Comparison of ENCODE assay signal across 21 cellular contexts in genomic region chr14:101537286-101537685, GRCh38. TPM values are rescaled to one million over a fixed set of nuclear protein-coding genes. Genes with fewer than 3 reads are reported as not detected.
A peak's percentile ranks its signal among the peaks of the same experiment; 100 is the strongest.
DNase-seq lines count a peak whose midpoint lies in the region; ATAC-seq, FAIRE-seq and TF ChIP-seq lines count a peak whose summit lies in the region.
"Had no signal": no experiment of that assay in that cellular context is flagged by ENCODE, and none has a peak within 500 bp of the region (broad histone marks: within the 10 kb centered on the region; RNA-seq: fewer than 3 reads in every experiment).

No MANE protein-coding gene starts in this region.

- no peak for TF ChIP-seq POLR2A in K562 (conservative IDR thresholded peaks at IDR 0.05)

- no peak for FAIRE-seq in K562 (lab: Jason Lieb, UNC)
- FAIRE-seq: G401.6, GM12892, GM19239, H1 had no signal

- CTCF ChIA-PET in K562 (lab: Yijun Ruan, JAX; ENCODE audit: low intra/inter-chr PET ratio), result no interaction called here

- intact Hi-C loops in natural killer cell (cut with micrococcal nuclease) (no loop called here), K562 (cut with micrococcal nuclease) (no loop called here)

- H3K79me2 ChIP-seq in K562 (ENCODE audit: control insufficient read depth, insufficient read depth, low read length) (no peaks in the 10 kb centered on the region), neural progenitor cell (ENCODE audit: low read depth) (no peaks in the 10 kb centered on the region)

- H3K4me1 ChIP-seq in K562 (replicated peaks in 1 of 2; ENCODE audit: control insufficient read depth in 2 of 2, insufficient read depth in 2 of 2, low read length in 2 of 2) (peaks cover 0 to 3% of the 10 kb centered on the region in 2 experiments; a peak in 2 of 5 replicates), neural progenitor cell (peaks cover 9% of the 10 kb centered on the region)

- no peak overlapping the region for H3K27ac ChIP-seq in K562 (ENCODE audit: extremely low read depth, low read depth, low read length)
- H3K27ac ChIP-seq in neural progenitor cell, result no peak overlapping the region

- BruUV-seq in K562 (replicated peaks; lab: Mats Ljungman, UMichigan), result no TSS peak

- in situ Hi-C loops in K562 (cut with MboI), result no loop called here

- POLR2A ChIA-PET in K562 (lab: Yijun Ruan, JAX), result interaction anchor here (0.6 to 0.8 kb wide), 2 partner anchors 45 to 98 kb away, joined by 3 to 5 read pairs; no protein-coding TSS in a partner anchor

- peak overlapping the region; percentile 31 to 41 for H3K27ac Mint-ChIP-seq in natural killer cell treated with Interleukin-12 subunit alpha and Interleukin-12 subunit beta and Interleukin-15 and Interleukin-18, amount 100 ng/mL, for 72 hours
- peak overlapping the region in 1 of 2 donors; percentile 54 for H3K27ac Mint-ChIP-seq in natural killer cell
- H3K27ac Mint-ChIP-seq in neural progenitor cell, result peak overlapping the region; percentile 17
- H3K27ac Mint-ChIP-seq: CD4-positive, alpha-beta T cell; HFFc6 had no signal

- WGBS in K562 (ENCODE audit: insufficient coverage, low coverage, missing lambda C conversion rate), result 13% methylated on average over 5 of the region's 7 CpGs

- TF ChIP-seq EP300 in K562 (IDR thresholded peaks at IDR 0.05; ENCODE audit: low read length), result no peak

- no peaks in the 10 kb centered on the region for H3F3A ChIP-seq in neural progenitor cell (ENCODE audit: low read depth)

- H3K27me3 Mint-ChIP-seq in natural killer cell treated with Interleukin-12 subunit alpha and Interleukin-12 subunit beta and Interleukin-15 and Interleukin-18, amount 100 ng/mL, for 72 hours, result peaks cover 10 to 17% of the 10 kb centered on the region in 2 donors
- peaks cover 27 to 29% of the 10 kb centered on the region in 2 donors for H3K27me3 Mint-ChIP-seq in natural killer cell (ENCODE audit: low read depth in 2 of 2)
- peaks cover 5% of the 10 kb centered on the region for H3K27me3 Mint-ChIP-seq in neural progenitor cell (ENCODE audit: insufficient read depth, low read depth)

- no peak for TF ChIP-seq RAD21 in K562 (CRISPR knock-in tag; conservative IDR thresholded peaks at IDR 0.05 in 1 of 2, IDR thresholded peaks at IDR 0.05 in 1 of 2)

- no peak overlapping the region for H3K9ac ChIP-seq in K562 (ENCODE audit: insufficient read depth in 1 of 2, low read depth in 2 of 2, low read length in 2 of 2)
- no peak overlapping the region for H3K9ac ChIP-seq in neural progenitor cell

- no peak overlapping the region for H3K4me2 ChIP-seq in K562 (ENCODE audit: insufficient read depth, low read length)
- no peak overlapping the region for H3K4me2 ChIP-seq in neural progenitor cell

- H3K27me3 ChIP-seq in K562 (ENCODE audit: control insufficient read depth in 2 of 2, insufficient read depth in 2 of 2, low read length in 2 of 2), result peaks cover 2 to 29% of the 10 kb centered on the region in 2 experiments; a peak in 2 of 5 replicates
- H3K27me3 ChIP-seq in neural progenitor cell, result no peaks in the 10 kb centered on the region

- H3K36me3 ChIP-seq in K562 (ENCODE audit: control insufficient read depth, insufficient read depth, low read length) (no peaks in the 10 kb centered on the region), neural progenitor cell (no peaks in the 10 kb centered on the region)

- no peaks in the 10 kb centered on the region for H3K9me3 ChIP-seq in K562 (replicated peaks; ENCODE audit: control insufficient read depth, insufficient read depth, low read depth, low read length)
- H3K9me3 ChIP-seq in neural progenitor cell (ENCODE audit: low read depth), result no peaks in the 10 kb centered on the region

- H3K4me3 ChIP-seq in K562 (no peak overlapping the region), neural progenitor cell (no peak overlapping the region)

- no peaks in the 10 kb centered on the region for H3K9me3 Mint-ChIP-seq in natural killer cell treated with Interleukin-12 subunit alpha and Interleukin-12 subunit beta and Interleukin-15 and Interleukin-18, amount 100 ng/mL, for 72 hours
- H3K9me3 Mint-ChIP-seq in natural killer cell (no peaks in the 10 kb centered on the region), neural progenitor cell (no peaks in the 10 kb centered on the region)
- H3K9me3 Mint-ChIP-seq: CD4-positive, alpha-beta T cell had no signal

- ATAC-seq in natural killer cell treated with Interleukin-12 subunit alpha and Interleukin-12 subunit beta and Interleukin-15 and Interleukin-18, amount 100 ng/mL, for 72 hours, result no peak
- ATAC-seq in natural killer cell (no peak), K562 (no peak; the same call in 2 of the 3 replicates), HG03045 (IDR thresholded peaks at IDR 0.05; ENCODE audit: unreplicated experiment) (no peak)

- TF ChIP-seq CTCF in natural killer cell (IDR thresholded peaks at IDR 0.05) (no peak), K562 (IDR thresholded peaks at IDR 0.05 in 2 of 3, conservative IDR thresholded peaks at IDR 0.05 in 1 of 3; ENCODE audit: insufficient read depth in 2 of 3, low read depth in 1 of 3, low read length in 3 of 3) (no peak), neural progenitor cell (IDR thresholded peaks at IDR 0.05) (no peak)

- no peak overlapping the region for H2AFZ ChIP-seq in K562 (ENCODE audit: low read depth, low read length)
- H2AFZ ChIP-seq in neural progenitor cell (replicated peaks), result no peak overlapping the region

- H3K9me1 ChIP-seq in K562 (ENCODE audit: control insufficient read depth, insufficient read depth, low read length), result no peaks in the 10 kb centered on the region

- H3K4me3 Mint-ChIP-seq in natural killer cell treated with Interleukin-12 subunit alpha and Interleukin-12 subunit beta and Interleukin-15 and Interleukin-18, amount 100 ng/mL, for 72 hours, result no peak overlapping the region
- H3K4me3 Mint-ChIP-seq in natural killer cell (no peak overlapping the region), neural progenitor cell (no peak overlapping the region)
- H3K4me3 Mint-ChIP-seq: CD4-positive, alpha-beta T cell; HFFc6 had no signal

- no peaks in the 10 kb centered on the region for H3K36me3 Mint-ChIP-seq in natural killer cell treated with Interleukin-12 subunit alpha and Interleukin-12 subunit beta and Interleukin-15 and Interleukin-18, amount 100 ng/mL, for 72 hours
- no peaks in the 10 kb centered on the region for H3K36me3 Mint-ChIP-seq in natural killer cell
- no peaks in the 10 kb centered on the region for H3K36me3 Mint-ChIP-seq in neural progenitor cell

- H3K4me1 Mint-ChIP-seq in natural killer cell treated with Interleukin-12 subunit alpha and Interleukin-12 subunit beta and Interleukin-15 and Interleukin-18, amount 100 ng/mL, for 72 hours (ENCODE audit: low read depth in 2 of 2), result peaks cover 32 to 34% of the 10 kb centered on the region in 2 donors
- H3K4me1 Mint-ChIP-seq in natural killer cell, result peaks cover 49 to 52% of the 10 kb centered on the region in 2 donors
- peaks cover 9% of the 10 kb centered on the region for H3K4me1 Mint-ChIP-seq in neural progenitor cell

- H4K20me1 ChIP-seq in K562 (replicated peaks; ENCODE audit: control insufficient read depth, insufficient read depth, low read length), result no peaks in the 10 kb centered on the region
- H4K20me1 ChIP-seq in neural progenitor cell (ENCODE audit: low read depth), result no peaks in the 10 kb centered on the region

- no peak for DNase-seq in natural killer cell treated with Interleukin-12 subunit alpha and Interleukin-12 subunit beta and Interleukin-15 and Interleukin-18, amount 100 ng/mL, for 72 hours (ENCODE audit: low spot score)
- DNase-seq in natural killer cell (no peak), K562 (ENCODE audit: extremely low read depth in 1 of 4, low spot score in 3 of 4) (no peak), neural progenitor cell (ENCODE audit: low spot score) (no peak), NK-92 (lab: John Stamatoyannopoulos, UW; ENCODE audit: unreplicated experiment) (no peak), DMS114 treated with DMSO at 0.1 percent for 48 hours (lab: John Stamatoyannopoulos, UW; ENCODE audit: unreplicated experiment) (no peak)
- DNase-seq: 8988T; AML-193; C1 segment of cervical spinal cord; CD4-positive, alpha-beta T cell; DMS153; DMS79 treated with DMSO at 0.1 percent for 48 hours; EL; HCEC 1CT; HFFc6; KG1 had no signal

TF ChIP-seq in K562, 482 proteins besides CTCF, POLR2A, EP300 and RAD21 (continues in another document):
- TF ChIP-seq RBM34 (IDR thresholded peaks at IDR 0.05; ENCODE audit: borderline replicate concordance, insufficient read depth, low read length) (no peak), STAT5A (IDR thresholded peaks at IDR 0.05; ENCODE audit: borderline replicate concordance, low read length) (no peak), ZBTB17 (CRISPR knock-in tag; IDR thresholded peaks at IDR 0.05) (no peak), CBFB (CRISPR knock-in tag; IDR thresholded peaks at IDR 0.05) (no peak), ZNF444 (CRISPR knock-in tag; IDR thresholded peaks at IDR 0.05) (no peak), SRSF3 (IDR thresholded peaks at IDR 0.05; ENCODE audit: insufficient read depth, low read length) (no peak), CCNT2 (IDR thresholded peaks at IDR 0.05; ENCODE audit: borderline replicate concordance, extremely low read depth, insufficient read length, low read depth, low read length) (no peak)

RNA-seq across cellular contexts. Expression of gene DIO3, which starts 24.0 kb away (rescaled TPM):
- not detected for total RNA-seq in natural killer cell treated with Interleukin-12 subunit alpha and Interleukin-12 subunit beta and Interleukin-15 and Interleukin-18, amount 100 ng/mL, for 72 hours
- total RNA-seq in natural killer cell (not detected), K562 (2014; rRNA removed) (not detected in 2 replicates), K562 (2014; rRNA removed; fragmentation: Illumina TruSeq; extraction: Trizol) (not detected in 2 replicates), K562 (2015; rRNA removed; fragmentation: Illumina TruSeq; extraction: Trizol) (not detected in 2 replicates), K562 (2021) (not detected in 2 replicates), neural progenitor cell (ENCODE audit: low replicate concordance) (0.90 and 3.3 TPM in 2 replicates)
- not detected in 2 replicates for total RNA-seq in K562 (2011; cell fraction: chromatin; rRNA removed; ENCODE audit: low replicate concordance)
- not detected in 2 replicates for total RNA-seq in K562 (2011; cell fraction: nucleolus; rRNA removed)
- not detected in 2 replicates for total RNA-seq in K562 (2011; cell fraction: nucleoplasm; rRNA removed)
- polyA plus RNA-seq in K562 (2011; rRNA removed) (not detected in 2 replicates), K562 (2014; fragmentation: Illumina TruSeq; extraction: Trizol) (not detected in 2 replicates), K562 (2014; fragmentation: Nextera tagmentation; extraction: Ambion mirVana) (not detected), K562 (2014; rRNA removed) (not detected in 2 replicates)
- not detected in 2 replicates for polyA plus RNA-seq in K562 (2011; cell fraction: cytosol; rRNA removed)
- polyA plus RNA-seq in K562 (2011; cell fraction: nucleus; rRNA removed), result not detected in 2 replicates
- polyA plus RNA-seq in K562 (2012), result not detected in 2 replicates
- polyA minus RNA-seq in K562 (2011; rRNA and poly(A)+ RNA removed), result not detected in 2 replicates
- polyA minus RNA-seq in K562 (2011; cell fraction: cytosol; rRNA and poly(A)+ RNA removed), result not detected in 2 replicates
- not detected in 2 replicates for polyA minus RNA-seq in K562 (2011; cell fraction: nucleus; rRNA and poly(A)+ RNA removed)
- total RNA-seq: CD4-positive, alpha-beta T cell; HFFc6 had no signal
